ENCODE assay signal across 1 cellular context in genomic region chr2:48316753-48317750, GRCh38.
TF ChIP-seq lines count a peak whose summit lies in the region.

No MANE protein-coding gene starts in this region.

TF ChIP-seq in IMR-90, 13 proteins besides CTCF, POLR2A, EP300 and RAD21:
- TF ChIP-seq ELK1 (IDR thresholded peaks at IDR 0.05; ENCODE audit: borderline replicate concordance, low read depth, low read length) (no peak), CEBPB (IDR thresholded peaks at IDR 0.05; ENCODE audit: low read depth, low read length) (no peak), MXI1 (IDR thresholded peaks at IDR 0.05; ENCODE audit: borderline replicate concordance, low read depth, low read length) (no peak), RCOR1 (IDR thresholded peaks at IDR 0.05; ENCODE audit: insufficient replicate concordance, low read length) (no peak), FOS (IDR thresholded peaks at IDR 0.05; ENCODE audit: low read depth, low read length) (no peak), SMC3 (IDR thresholded peaks at IDR 0.05; ENCODE audit: low read depth, low read length) (no peak), CHD1 (IDR thresholded peaks at IDR 0.05; ENCODE audit: low read depth, low read length) (no peak), MAFK (IDR thresholded peaks at IDR 0.05; ENCODE audit: low read depth, low read length) (no peak), NFE2L2 (IDR thresholded peaks at IDR 0.05; ENCODE audit: low read depth, low read length) (no peak), USF2 (IDR thresholded peaks at IDR 0.05; ENCODE audit: low read depth, low read length) (no peak), RFX5 (IDR thresholded peaks at IDR 0.05; ENCODE audit: low read depth, low read length) (no peak), BHLHE40 (IDR thresholded peaks at IDR 0.05; ENCODE audit: low read depth, low read length) (no peak), MAZ (IDR thresholded peaks at IDR 0.05; ENCODE audit: borderline replicate concordance, low read depth, low read length) (no peak)
